In the genomic region with DNA sequence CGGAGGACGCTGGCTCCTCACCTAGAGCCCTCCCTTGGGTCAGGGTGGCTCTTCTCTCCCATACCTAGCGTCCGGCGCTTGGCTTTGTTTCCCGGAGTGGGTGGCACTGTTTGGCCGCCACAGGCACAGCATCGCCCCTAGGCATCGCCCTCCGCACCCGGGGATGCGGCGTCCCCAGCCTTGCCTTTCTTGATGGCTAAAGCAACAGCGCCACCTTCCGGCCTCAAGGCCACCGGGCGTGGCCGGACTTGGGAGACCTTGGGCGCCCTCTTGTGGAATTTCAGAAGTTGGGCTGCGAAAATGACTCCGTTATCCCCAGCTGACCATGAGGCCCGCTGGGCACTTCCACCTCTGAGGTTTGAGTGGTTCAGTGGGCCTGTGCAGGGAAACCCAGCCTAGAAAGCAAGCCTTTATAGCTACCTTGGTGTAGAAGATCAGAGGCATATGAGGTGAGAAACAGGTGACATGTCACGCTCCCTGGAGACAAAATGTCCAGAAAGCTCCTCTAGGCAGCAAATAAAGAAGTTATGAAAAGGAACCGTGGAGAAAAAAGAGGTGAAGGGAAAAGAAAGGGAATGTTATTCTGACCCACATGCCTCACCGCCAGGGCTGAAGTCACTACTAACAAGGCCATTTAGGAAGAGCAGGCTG, we compare ENCODE assay signal across 9 cellular contexts. TPM values are rescaled to one million over a fixed set of nuclear protein-coding genes. Genes with fewer than 3 reads are reported as not detected.
DNase-seq lines count a peak whose midpoint lies in the region; ATAC-seq, FAIRE-seq and TF ChIP-seq lines count a peak whose summit lies in the region.
"Had no signal": no experiment of that assay in that cellular context is flagged by ENCODE, and none has a peak within 500 bp of the region (broad histone marks: within the 10 kb centered on the region; RNA-seq: fewer than 3 reads in every experiment).

No MANE protein-coding gene starts in this region.

- no TSS peak for BruUV-seq in Calu3 (replicated peaks; lab: Mats Ljungman, UMichigan)
- BruUV-seq in endothelial cell of umbilical vein (replicated peaks; lab: Mats Ljungman, UMichigan), result no TSS peak

- H3K9ac ChIP-seq in HUES64 (ENCODE audit: low read depth, low read length) (no peak overlapping the region; the same call in 1 of the 2 replicates), endothelial cell of umbilical vein (replicated peaks; ENCODE audit: extremely low read depth, insufficient read depth, low read length) (no peak overlapping the region)

- intact Hi-C loops in Calu3 (cut with micrococcal nuclease; ENCODE audit: unreplicated experiment), result loop anchor here (1.0 kb wide), 1 partner anchor 428 kb away; no protein-coding TSS in a partner anchor
- intact Hi-C loops in endothelial cell of umbilical vein (cut with micrococcal nuclease), result loop anchor here (1.0 to 5.0 kb wide), 5 partner anchors 32 to 649 kb away; no protein-coding TSS in a partner anchor

- dilution Hi-C loops in endothelial cell of umbilical vein (cut with MboI; ENCODE audit: extremely low pct_ligation_motif_present, low sequenced_read_pairs), result loop anchor here (25.0 kb wide), 1 partner anchor 425 kb away; a partner anchor contains a TSS

- peaks cover 5% of the 10 kb centered on the region for H3K36me3 Mint-ChIP-seq in Calu3 (ENCODE audit: insufficient read depth, unreplicated experiment)
- H3K36me3 Mint-ChIP-seq in activated CD8-positive, alpha-beta memory T cell treated with anti-CD3 and anti-CD28 coated beads, Interleukin-2, amount 10 ng/mL, durations not matched to agents 7 days and 5 days, result no peaks in the 10 kb centered on the region

- H3K27me3 Mint-ChIP-seq in Calu3 (ENCODE audit: unreplicated experiment), result no peaks in the 10 kb centered on the region
- peaks cover 2% of the 10 kb centered on the region for H3K27me3 Mint-ChIP-seq in activated CD8-positive, alpha-beta memory T cell treated with anti-CD3 and anti-CD28 coated beads, Interleukin-2, amount 10 ng/mL, durations not matched to agents 7 days and 5 days
- H3K27me3 Mint-ChIP-seq: dendritic cell treated with granulocyte-macrophage colony-stimulating factor and Interleukin-4, amounts not matched to agents 40 ng/mL and 50 ng/mL, for 4 days had no signal

- peak; percentile 77 for ATAC-seq in GM21515 (IDR thresholded peaks at IDR 0.05; ENCODE audit: unreplicated experiment)
- ATAC-seq in activated CD8-positive, alpha-beta memory T cell treated with anti-CD3 and anti-CD28 coated beads, Interleukin-2, amount 10 ng/mL, durations not matched to agents 7 days and 5 days, result peak; percentile 94

- 0 out of 2 replicates have a peak overlapping the region, but pooled peaks have one; percentile 31 for H3K4me3 ChIP-seq in HUES64 (ENCODE audit: low read length)
- H3K4me3 ChIP-seq in endothelial cell of umbilical vein (replicated peaks in 1 of 3; ENCODE audit: insufficient read depth in 1 of 3, low read depth in 1 of 3, low read length in 3 of 3), result no peak overlapping the region

- H3K36me3 ChIP-seq in HUES64 (ENCODE audit: insufficient read depth, low read length), result no peaks in the 10 kb centered on the region
- no peaks in the 10 kb centered on the region for H3K36me3 ChIP-seq in endothelial cell of umbilical vein (ENCODE audit: control insufficient read depth in 2 of 2, extremely low read depth in 1 of 2, insufficient read depth in 2 of 2, low read length in 2 of 2)

- no peak overlapping the region for H3K27ac ChIP-seq in HUES64 (ENCODE audit: low read depth, low read length)
- no peak overlapping the region for H3K27ac ChIP-seq in endothelial cell of umbilical vein (ENCODE audit: insufficient read depth, low read depth, low read length)

- DNase-seq in Calu3, result peak; percentile 82
- DNase-seq in NOMO-1 treated with DMSO at 0.1 percent for 48 hours (lab: John Stamatoyannopoulos, UW; ENCODE audit: unreplicated experiment), result peak; percentile 74
- peak; percentile 91 for DNase-seq in activated CD8-positive, alpha-beta memory T cell treated with anti-CD3 and anti-CD28 coated beads, Interleukin-2, amount 10 ng/mL, durations not matched to agents 7 days and 5 days
- DNase-seq in endothelial cell of umbilical vein (ENCODE audit: low read depth, low spot score), result peak; percentile 84
- peak; percentile 89 for DNase-seq in middle frontal gyrus (ENCODE audit: extremely low spot score, low spot score)
- peak; percentile 67 to 75 for DNase-seq in stimulated activated CD8-positive, alpha-beta memory T cell treated with anti-CD3 and anti-CD28 coated beads, Interleukin-4, amount 100 ng/mL, for 1 hour (ENCODE audit: low read depth in 2 of 2, low spot score in 1 of 2)

- peak; percentile 97 for FAIRE-seq in endothelial cell of umbilical vein (lab: Jason Lieb, UNC)

- H4K20me1 ChIP-seq in endothelial cell of umbilical vein (replicated peaks; ENCODE audit: control insufficient read depth, extremely low read depth, insufficient read depth, low read length), result no peaks in the 10 kb centered on the region

- H2AFZ ChIP-seq in endothelial cell of umbilical vein (ENCODE audit: low read depth, low read length), result peak overlapping the region; percentile 19

- no peak overlapping the region for H3K4me2 ChIP-seq in endothelial cell of umbilical vein (ENCODE audit: insufficient read depth, low read length)

- no peaks in the 10 kb centered on the region for H3K9me1 ChIP-seq in endothelial cell of umbilical vein (replicated peaks; ENCODE audit: control insufficient read depth, extremely low read depth, insufficient read depth, low read length)

- CTCF ChIA-PET in Calu3 (lab: Charles Lee), result interaction anchor here (0.6 to 1.9 kb wide), 5 partner anchors 10 to 431 kb away, joined by 4 to 28 read pairs (median 6); no protein-coding TSS in a partner anchor
- CTCF ChIA-PET in activated CD8-positive, alpha-beta memory T cell treated with anti-CD3 and anti-CD28 coated beads, Interleukin-2, amount 10 ng/mL, durations not matched to agents 7 days and 5 days (lab: Charles Lee), result interaction anchor here (0.6 to 8.1 kb wide), 52 partner anchors 9 to 860 kb away, joined by 3 to 286 read pairs (median 4); a partner anchor contains a TSS
- CTCF ChIA-PET in endothelial cell of umbilical vein (lab: Charles Lee), result interaction anchor here (0.6 to 8.9 kb wide), 47 partner anchors 9 to 833 kb away, joined by 3 to 464 read pairs (median 6); a partner anchor contains a TSS

- H3K9me3 ChIP-seq in HUES64 (ENCODE audit: insufficient read depth, low read depth, low read length), result no peaks in the 10 kb centered on the region
- no peaks in the 10 kb centered on the region for H3K9me3 ChIP-seq in endothelial cell of umbilical vein (replicated peaks; ENCODE audit: control insufficient read depth, insufficient read depth, low read length)

- H3K4me1 ChIP-seq in HUES64 (ENCODE audit: insufficient read depth, low read length) (no peaks in the 10 kb centered on the region), endothelial cell of umbilical vein (ENCODE audit: control insufficient read depth, extremely low read depth, insufficient read depth, low read length) (no peaks in the 10 kb centered on the region)

- no peaks in the 10 kb centered on the region for H3K9me3 Mint-ChIP-seq in Calu3 (ENCODE audit: low read depth, unreplicated experiment)
- no peaks in the 10 kb centered on the region for H3K9me3 Mint-ChIP-seq in activated CD8-positive, alpha-beta memory T cell treated with anti-CD3 and anti-CD28 coated beads, Interleukin-2, amount 10 ng/mL, durations not matched to agents 7 days and 5 days (ENCODE audit: low read depth)
- H3K9me3 Mint-ChIP-seq: dendritic cell treated with granulocyte-macrophage colony-stimulating factor and Interleukin-4, amounts not matched to agents 40 ng/mL and 50 ng/mL, for 4 days had no signal

- 18% methylated on average over 25 of the region's 25 CpGs for WGBS in HUES64

- H3K27ac Mint-ChIP-seq in Calu3 (ENCODE audit: unreplicated experiment), result no peak overlapping the region
- no peak overlapping the region for H3K27ac Mint-ChIP-seq in activated CD8-positive, alpha-beta memory T cell treated with anti-CD3 and anti-CD28 coated beads, Interleukin-2, amount 10 ng/mL, durations not matched to agents 7 days and 5 days
- H3K27ac Mint-ChIP-seq: dendritic cell treated with granulocyte-macrophage colony-stimulating factor and Interleukin-4, amounts not matched to agents 40 ng/mL and 50 ng/mL, for 4 days had no signal

- TF ChIP-seq CTCF in Calu3 (IDR thresholded peaks at IDR 0.05; ENCODE audit: unreplicated experiment) (peak; percentile 98), endothelial cell of umbilical vein (IDR thresholded peaks at IDR 0.05; ENCODE audit: extremely low read depth in 1 of 2, insufficient read depth in 1 of 2, low read depth in 1 of 2, low read length in 2 of 2) (peak; percentile 100)

- H3K79me2 ChIP-seq in endothelial cell of umbilical vein (ENCODE audit: control insufficient read depth, insufficient read depth, low read length), result no peaks in the 10 kb centered on the region

- no peak overlapping the region for H3K4me3 Mint-ChIP-seq in Calu3 (ENCODE audit: low read depth, unreplicated experiment)
- no peak overlapping the region for H3K4me3 Mint-ChIP-seq in activated CD8-positive, alpha-beta memory T cell treated with anti-CD3 and anti-CD28 coated beads, Interleukin-2, amount 10 ng/mL, durations not matched to agents 7 days and 5 days
- H3K4me3 Mint-ChIP-seq: dendritic cell treated with granulocyte-macrophage colony-stimulating factor and Interleukin-4, amounts not matched to agents 40 ng/mL and 50 ng/mL, for 4 days had no signal

- no peaks in the 10 kb centered on the region for H3K4me1 Mint-ChIP-seq in Calu3 (ENCODE audit: low read depth, unreplicated experiment)
- H3K4me1 Mint-ChIP-seq in activated CD8-positive, alpha-beta memory T cell treated with anti-CD3 and anti-CD28 coated beads, Interleukin-2, amount 10 ng/mL, durations not matched to agents 7 days and 5 days, result no peaks in the 10 kb centered on the region

- POLR2A ChIA-PET in endothelial cell of umbilical vein (lab: Charles Lee), result interaction anchor here (0.6 to 1.0 kb wide), 2 partner anchors 427 to 431 kb away, joined by 3 to 4 read pairs; no protein-coding TSS in a partner anchor

- no peaks in the 10 kb centered on the region for H3K27me3 ChIP-seq in HUES64 (ENCODE audit: insufficient read depth, low read length)
- H3K27me3 ChIP-seq in endothelial cell of umbilical vein (ENCODE audit: control insufficient read depth in 2 of 2, insufficient read depth in 2 of 2, low read length in 2 of 2), result no peaks in the 10 kb centered on the region

- TF ChIP-seq POLR2A in endothelial cell of umbilical vein (IDR thresholded peaks at IDR 0.05; ENCODE audit: low read depth, low read length), result no peak

RNA-seq across cellular contexts. Expression of a gene that starts 54.3 kb away (rescaled TPM):
- total RNA-seq in Calu3 (2022), result 39.8 and 40.5 TPM in 2 replicates
- polyA plus RNA-seq in HUES64 (2013, experiment 1 of 2), result 16.8 TPM
- 16.2 TPM for polyA plus RNA-seq in HUES64 (2013, experiment 2 of 2)
- total RNA-seq in activated CD8-positive, alpha-beta memory T cell treated with anti-CD3 and anti-CD28 coated beads, Interleukin-2, amount 10 ng/mL, durations not matched to agents 7 days and 5 days, result 10 to 100 TPM; 41.5 to 43.4 TPM
- total RNA-seq in endothelial cell of umbilical vein, result 44.3 and 49.8 TPM in 2 replicates
- 36.0 and 37.4 TPM in 2 replicates for polyA plus RNA-seq in endothelial cell of umbilical vein
- polyA plus RNA-seq in endothelial cell of umbilical vein (2011; cell fraction: cytosol; rRNA removed), result 20.5 and 27.7 TPM in 2 replicates
- 70.0 and 83.4 TPM in 2 replicates for polyA plus RNA-seq in endothelial cell of umbilical vein (2011; cell fraction: nucleus; rRNA removed)
- 36.2 and 38.4 TPM in 2 replicates for polyA plus RNA-seq in endothelial cell of umbilical vein (2012)
- 135 and 143 TPM in 2 replicates for polyA minus RNA-seq in endothelial cell of umbilical vein
- polyA minus RNA-seq in endothelial cell of umbilical vein (2011; cell fraction: cytosol; rRNA and poly(A)+ RNA removed), result 8.5 TPM
- polyA minus RNA-seq in endothelial cell of umbilical vein (2011; cell fraction: nucleus; rRNA and poly(A)+ RNA removed), result 148 and 169 TPM in 2 replicates
